Comparison of ENCODE assay signal across 1 cellular context in genomic region chr2:105468655-105469042, GRCh38.
TF ChIP-seq lines count a peak whose summit lies in the region.

No MANE protein-coding gene starts in this region.

TF ChIP-seq in H1, 55 proteins besides CTCF, POLR2A, EP300 and RAD21 (continued from another document):
- no peak for TF ChIP-seq CBX5 (IDR thresholded peaks at IDR 0.05; ENCODE audit: low read depth, low read length)
- no peak for TF ChIP-seq ATF2 (IDR thresholded peaks at IDR 0.05; ENCODE audit: low read length)
- TF ChIP-seq ATF3 (IDR thresholded peaks at IDR 0.05; ENCODE audit: insufficient read depth, low read depth, low read length): no peak
- no peak for TF ChIP-seq SRF (IDR thresholded peaks at IDR 0.05; ENCODE audit: low read depth, low read length)
- TF ChIP-seq RFX5 (IDR thresholded peaks at IDR 0.05; ENCODE audit: borderline replicate concordance, low read depth, low read length): no peak
- no peak for TF ChIP-seq NANOG (IDR thresholded peaks at IDR 0.05; ENCODE audit: insufficient read depth, low read depth, low read length, poor library complexity, severe bottlenecking)
- TF ChIP-seq EZH2 (IDR thresholded peaks at IDR 0.05; ENCODE audit: low read depth, low read length, severe bottlenecking): no peak
- no peak for TF ChIP-seq CHD1 (IDR thresholded peaks at IDR 0.05; ENCODE audit: low read depth, low read length)
